1 cellular context compared by ENCODE assay signal in the genomic region with DNA sequence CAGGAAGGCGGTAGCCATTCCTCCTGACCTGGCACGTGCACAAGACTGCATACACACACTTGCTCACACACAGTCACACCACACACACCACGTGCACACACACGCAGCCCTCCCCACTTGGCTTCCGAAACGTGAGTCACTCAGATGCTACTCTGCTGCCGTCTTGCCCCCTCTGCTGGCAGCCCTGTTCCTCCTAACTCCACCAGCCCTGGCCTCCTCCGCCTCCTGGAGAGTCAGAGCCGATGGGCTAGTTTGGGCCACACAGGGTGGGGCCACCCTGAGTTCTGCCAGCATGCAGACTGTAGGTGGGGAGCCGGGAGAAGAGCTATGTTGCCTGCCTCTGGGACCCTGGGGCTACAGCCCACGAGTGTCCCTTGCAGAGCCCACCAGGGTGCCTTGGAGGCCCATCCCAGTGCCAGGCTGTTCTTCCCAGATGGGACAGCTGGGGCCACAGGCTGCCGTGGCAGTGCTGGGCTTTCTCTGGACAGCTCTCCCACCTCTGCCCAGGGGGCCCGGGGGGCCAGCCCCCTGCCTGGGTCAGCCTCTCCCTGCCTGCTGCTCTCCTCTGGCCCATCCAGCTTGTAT.
TF ChIP-seq lines count a peak whose summit lies in the region.

No MANE protein-coding gene starts in this region.

TF ChIP-seq in endothelial cell of umbilical vein, 7 proteins besides CTCF, POLR2A, EP300 and RAD21:
- TF ChIP-seq, protein P1, sequence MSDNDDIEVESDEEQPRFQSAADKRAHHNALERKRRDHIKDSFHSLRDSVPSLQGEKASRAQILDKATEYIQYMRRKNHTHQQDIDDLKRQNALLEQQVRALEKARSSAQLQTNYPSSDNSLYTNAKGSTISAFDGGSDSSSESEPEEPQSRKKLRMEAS (IDR thresholded peaks at IDR 0.05; ENCODE audit: insufficient read depth, insufficient read length), result peak; percentile 87
- TF ChIP-seq FOS (IDR thresholded peaks at IDR 0.05; ENCODE audit: borderline replicate concordance, insufficient read depth, low read length) (peak; percentile 52), MYC (IDR thresholded peaks at IDR 0.05; ENCODE audit: low read depth, low read length) (peak; percentile 40), JUN (IDR thresholded peaks at IDR 0.05; ENCODE audit: borderline replicate concordance, insufficient read depth, insufficient read length, low read depth) (peak; percentile 36), EZH2 (IDR thresholded peaks at IDR 0.05; ENCODE audit: borderline replicate concordance, low read depth, low read length, severe bottlenecking) (no peak)
